ENCODE assay signal across 1 cellular context in the genomic region with DNA sequence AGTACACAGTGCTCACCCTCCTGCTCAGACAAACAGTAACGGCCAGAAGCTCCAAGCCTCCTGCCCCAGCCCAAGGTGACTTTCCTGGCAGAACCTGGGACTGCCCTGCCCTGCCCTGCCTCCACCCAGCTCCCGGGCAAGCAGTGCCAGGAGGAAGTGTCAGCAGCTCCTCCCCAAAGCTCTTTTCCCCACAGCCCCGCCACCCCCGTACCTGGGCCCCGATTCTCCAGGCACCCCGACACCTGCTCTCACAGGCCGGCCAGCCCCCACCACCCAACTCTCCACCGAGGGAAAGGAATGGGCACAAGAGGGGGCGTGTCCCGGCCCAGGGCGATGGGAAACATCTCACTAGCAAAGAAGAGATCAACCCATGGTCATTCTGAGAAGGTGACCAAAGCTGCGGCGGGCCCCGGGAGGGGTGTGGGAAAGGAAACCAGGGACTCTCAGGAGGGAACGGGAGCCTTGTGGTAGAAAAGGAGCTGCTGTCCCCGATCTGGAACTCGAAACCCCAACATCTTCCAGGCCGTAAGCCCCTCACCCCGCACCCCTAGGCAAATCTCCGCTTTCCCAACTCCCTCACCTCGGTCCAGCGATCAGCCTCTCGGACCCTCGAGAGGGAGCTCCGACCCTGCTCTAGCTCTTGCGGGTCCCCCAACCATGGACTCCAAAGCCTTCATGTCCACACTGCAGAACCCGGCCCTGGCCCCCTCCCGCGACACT.
A peak's percentile ranks its signal among the peaks of the same experiment; 100 is the strongest.
TF ChIP-seq lines count a peak whose summit lies in the region.

No MANE protein-coding gene starts in this region.

TF ChIP-seq in HepG2, 621 proteins besides CTCF, POLR2A, EP300 and RAD21 (continued from another document and continues in another):
- no peak for TF ChIP-seq HNF4G (IDR thresholded peaks at IDR 0.05; ENCODE audit: borderline replicate concordance, low read depth, low read length)
- TF ChIP-seq HNF4G (CRISPR knock-in tag; IDR thresholded peaks at IDR 0.05; ENCODE audit: borderline replicate concordance, low read depth): 0 out of 2 replicates have a peak, but pooled peaks have one; percentile 20
- TF ChIP-seq RXRA (CRISPR knock-in tag; IDR thresholded peaks at IDR 0.05): peak; percentile 11; the same call in 1 of the 2 replicates
- peak; percentile 57 for TF ChIP-seq HNRNPH1 (optimal IDR thresholded peaks at IDR 0.05; ENCODE audit: low read depth, low read length)
- no peak for TF ChIP-seq THYN1 (CRISPR knock-in tag; IDR thresholded peaks at IDR 0.05; ENCODE audit: borderline replicate concordance, low read depth)
- no peak for TF ChIP-seq GTF2F1 (IDR thresholded peaks at IDR 0.05; ENCODE audit: low read length)
- TF ChIP-seq ZBTB7A (CRISPR knock-in tag; IDR thresholded peaks at IDR 0.05): no peak
- TF ChIP-seq, protein P1, sequence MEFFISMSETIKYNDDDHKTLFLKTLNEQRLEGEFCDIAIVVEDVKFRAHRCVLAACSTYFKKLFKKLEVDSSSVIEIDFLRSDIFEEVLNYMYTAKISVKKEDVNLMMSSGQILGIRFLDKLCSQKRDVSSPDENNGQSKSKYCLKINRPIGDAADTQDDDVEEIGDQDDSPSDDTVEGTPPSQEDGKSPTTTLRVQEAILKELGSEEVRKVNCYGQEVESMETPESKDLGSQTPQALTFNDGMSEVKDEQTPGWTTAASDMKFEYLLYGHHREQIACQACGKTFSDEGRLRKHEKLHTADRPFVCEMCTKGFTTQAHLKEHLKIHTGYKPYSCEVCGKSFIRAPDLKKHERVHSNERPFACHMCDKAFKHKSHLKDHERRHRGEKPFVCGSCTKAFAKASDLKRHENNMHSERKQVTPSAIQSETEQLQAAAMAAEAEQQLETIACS (CRISPR knock-in tag; IDR thresholded peaks at IDR 0.05): no peak
- TF ChIP-seq, protein P2, sequence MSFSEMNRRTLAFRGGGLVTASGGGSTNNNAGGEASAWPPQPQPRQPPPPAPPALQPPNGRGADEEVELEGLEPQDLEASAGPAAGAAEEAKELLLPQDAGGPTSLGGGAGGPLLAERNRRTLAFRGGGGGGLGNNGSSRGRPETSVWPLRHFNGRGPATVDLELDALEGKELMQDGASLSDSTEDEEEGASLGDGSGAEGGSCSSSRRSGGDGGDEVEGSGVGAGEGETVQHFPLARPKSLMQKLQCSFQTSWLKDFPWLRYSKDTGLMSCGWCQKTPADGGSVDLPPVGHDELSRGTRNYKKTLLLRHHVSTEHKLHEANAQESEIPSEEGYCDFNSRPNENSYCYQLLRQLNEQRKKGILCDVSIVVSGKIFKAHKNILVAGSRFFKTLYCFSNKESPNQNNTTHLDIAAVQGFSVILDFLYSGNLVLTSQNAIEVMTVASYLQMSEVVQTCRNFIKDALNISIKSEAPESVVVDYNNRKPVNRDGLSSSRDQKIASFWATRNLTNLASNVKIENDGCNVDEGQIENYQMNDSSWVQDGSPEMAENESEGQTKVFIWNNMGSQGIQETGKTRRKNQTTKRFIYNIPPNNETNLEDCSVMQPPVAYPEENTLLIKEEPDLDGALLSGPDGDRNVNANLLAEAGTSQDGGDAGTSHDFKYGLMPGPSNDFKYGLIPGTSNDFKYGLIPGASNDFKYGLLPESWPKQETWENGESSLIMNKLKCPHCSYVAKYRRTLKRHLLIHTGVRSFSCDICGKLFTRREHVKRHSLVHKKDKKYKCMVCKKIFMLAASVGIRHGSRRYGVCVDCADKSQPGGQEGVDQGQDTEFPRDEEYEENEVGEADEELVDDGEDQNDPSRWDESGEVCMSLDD (CRISPR knock-in tag; IDR thresholded peaks at IDR 0.05; ENCODE audit: borderline replicate concordance): no peak
- TF ChIP-seq, protein P3, sequence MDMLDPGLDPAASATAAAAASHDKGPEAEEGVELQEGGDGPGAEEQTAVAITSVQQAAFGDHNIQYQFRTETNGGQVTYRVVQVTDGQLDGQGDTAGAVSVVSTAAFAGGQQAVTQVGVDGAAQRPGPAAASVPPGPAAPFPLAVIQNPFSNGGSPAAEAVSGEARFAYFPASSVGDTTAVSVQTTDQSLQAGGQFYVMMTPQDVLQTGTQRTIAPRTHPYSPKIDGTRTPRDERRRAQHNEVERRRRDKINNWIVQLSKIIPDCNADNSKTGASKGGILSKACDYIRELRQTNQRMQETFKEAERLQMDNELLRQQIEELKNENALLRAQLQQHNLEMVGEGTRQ (IDR thresholded peaks at IDR 0.05; ENCODE audit: low read depth, low read length): no peak
- TF ChIP-seq, protein P3 (CRISPR knock-in tag; IDR thresholded peaks at IDR 0.05; ENCODE audit: borderline replicate concordance): no peak
- TF ChIP-seq, protein P4, sequence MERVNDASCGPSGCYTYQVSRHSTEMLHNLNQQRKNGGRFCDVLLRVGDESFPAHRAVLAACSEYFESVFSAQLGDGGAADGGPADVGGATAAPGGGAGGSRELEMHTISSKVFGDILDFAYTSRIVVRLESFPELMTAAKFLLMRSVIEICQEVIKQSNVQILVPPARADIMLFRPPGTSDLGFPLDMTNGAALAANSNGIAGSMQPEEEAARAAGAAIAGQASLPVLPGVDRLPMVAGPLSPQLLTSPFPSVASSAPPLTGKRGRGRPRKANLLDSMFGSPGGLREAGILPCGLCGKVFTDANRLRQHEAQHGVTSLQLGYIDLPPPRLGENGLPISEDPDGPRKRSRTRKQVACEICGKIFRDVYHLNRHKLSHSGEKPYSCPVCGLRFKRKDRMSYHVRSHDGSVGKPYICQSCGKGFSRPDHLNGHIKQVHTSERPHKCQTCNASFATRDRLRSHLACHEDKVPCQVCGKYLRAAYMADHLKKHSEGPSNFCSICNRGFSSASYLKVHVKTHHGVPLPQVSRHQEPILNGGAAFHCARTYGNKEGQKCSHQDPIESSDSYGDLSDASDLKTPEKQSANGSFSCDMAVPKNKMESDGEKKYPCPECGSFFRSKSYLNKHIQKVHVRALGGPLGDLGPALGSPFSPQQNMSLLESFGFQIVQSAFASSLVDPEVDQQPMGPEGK (CRISPR knock-in tag; IDR thresholded peaks at IDR 0.05): peak; percentile 13; the same call in 1 of the 2 replicates
- no peak for TF ChIP-seq BCL6 (CRISPR knock-in tag; IDR thresholded peaks at IDR 0.05)
- TF ChIP-seq, protein P5, sequence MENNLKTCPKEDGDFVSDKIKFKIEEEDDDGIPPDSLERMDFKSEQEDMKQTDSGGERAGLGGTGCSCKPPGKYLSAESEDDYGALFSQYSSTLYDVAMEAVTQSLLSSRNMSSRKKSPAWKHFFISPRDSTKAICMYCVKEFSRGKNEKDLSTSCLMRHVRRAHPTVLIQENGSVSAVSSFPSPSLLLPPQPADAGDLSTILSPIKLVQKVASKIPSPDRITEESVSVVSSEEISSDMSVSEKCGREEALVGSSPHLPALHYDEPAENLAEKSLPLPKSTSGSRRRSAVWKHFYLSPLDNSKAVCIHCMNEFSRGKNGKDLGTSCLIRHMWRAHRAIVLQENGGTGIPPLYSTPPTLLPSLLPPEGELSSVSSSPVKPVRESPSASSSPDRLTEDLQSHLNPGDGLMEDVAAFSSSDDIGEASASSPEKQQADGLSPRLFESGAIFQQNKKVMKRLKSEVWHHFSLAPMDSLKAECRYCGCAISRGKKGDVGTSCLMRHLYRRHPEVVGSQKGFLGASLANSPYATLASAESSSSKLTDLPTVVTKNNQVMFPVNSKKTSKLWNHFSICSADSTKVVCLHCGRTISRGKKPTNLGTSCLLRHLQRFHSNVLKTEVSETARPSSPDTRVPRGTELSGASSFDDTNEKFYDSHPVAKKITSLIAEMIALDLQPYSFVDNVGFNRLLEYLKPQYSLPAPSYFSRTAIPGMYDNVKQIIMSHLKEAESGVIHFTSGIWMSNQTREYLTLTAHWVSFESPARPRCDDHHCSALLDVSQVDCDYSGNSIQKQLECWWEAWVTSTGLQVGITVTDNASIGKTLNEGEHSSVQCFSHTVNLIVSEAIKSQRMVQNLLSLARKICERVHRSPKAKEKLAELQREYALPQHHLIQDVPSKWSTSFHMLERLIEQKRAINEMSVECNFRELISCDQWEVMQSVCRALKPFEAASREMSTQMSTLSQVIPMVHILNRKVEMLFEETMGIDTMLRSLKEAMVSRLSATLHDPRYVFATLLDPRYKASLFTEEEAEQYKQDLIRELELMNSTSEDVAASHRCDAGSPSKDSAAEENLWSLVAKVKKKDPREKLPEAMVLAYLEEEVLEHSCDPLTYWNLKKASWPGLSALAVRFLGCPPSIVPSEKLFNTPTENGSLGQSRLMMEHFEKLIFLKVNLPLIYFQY (CRISPR knock-in tag; IDR thresholded peaks at IDR 0.05; ENCODE audit: borderline replicate concordance): no peak
- TF ChIP-seq SP5 (CRISPR knock-in tag; IDR thresholded peaks at IDR 0.05; ENCODE audit: borderline replicate concordance, low read depth): no peak
- no peak for TF ChIP-seq CBFB (CRISPR knock-in tag; IDR thresholded peaks at IDR 0.05)
- no peak for TF ChIP-seq FOXC1 (CRISPR knock-in tag; IDR thresholded peaks at IDR 0.05; ENCODE audit: borderline replicate concordance)
- TF ChIP-seq, protein P6, sequence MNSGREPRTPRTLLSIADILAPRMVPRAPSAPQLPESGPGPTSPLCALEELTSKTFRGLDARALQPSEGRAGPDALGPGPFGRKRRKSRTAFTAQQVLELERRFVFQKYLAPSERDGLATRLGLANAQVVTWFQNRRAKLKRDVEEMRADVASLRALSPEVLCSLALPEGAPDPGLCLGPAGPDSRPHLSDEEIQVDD (CRISPR knock-in tag; IDR thresholded peaks at IDR 0.05; ENCODE audit: borderline replicate concordance): no peak
- TF ChIP-seq GATAD2A (CRISPR knock-in tag; IDR thresholded peaks at IDR 0.05): 0 out of 2 replicates have a peak, but pooled peaks have one; percentile 10
- TF ChIP-seq ZNF629 (CRISPR knock-in tag; conservative IDR thresholded peaks at IDR 0.05): 0 out of 2 replicates have a peak, but pooled peaks have one; percentile 9
- TF ChIP-seq SMAD1 (CRISPR knock-in tag; IDR thresholded peaks at IDR 0.05; ENCODE audit: borderline replicate concordance, low read depth): no peak
- TF ChIP-seq, protein P7, sequence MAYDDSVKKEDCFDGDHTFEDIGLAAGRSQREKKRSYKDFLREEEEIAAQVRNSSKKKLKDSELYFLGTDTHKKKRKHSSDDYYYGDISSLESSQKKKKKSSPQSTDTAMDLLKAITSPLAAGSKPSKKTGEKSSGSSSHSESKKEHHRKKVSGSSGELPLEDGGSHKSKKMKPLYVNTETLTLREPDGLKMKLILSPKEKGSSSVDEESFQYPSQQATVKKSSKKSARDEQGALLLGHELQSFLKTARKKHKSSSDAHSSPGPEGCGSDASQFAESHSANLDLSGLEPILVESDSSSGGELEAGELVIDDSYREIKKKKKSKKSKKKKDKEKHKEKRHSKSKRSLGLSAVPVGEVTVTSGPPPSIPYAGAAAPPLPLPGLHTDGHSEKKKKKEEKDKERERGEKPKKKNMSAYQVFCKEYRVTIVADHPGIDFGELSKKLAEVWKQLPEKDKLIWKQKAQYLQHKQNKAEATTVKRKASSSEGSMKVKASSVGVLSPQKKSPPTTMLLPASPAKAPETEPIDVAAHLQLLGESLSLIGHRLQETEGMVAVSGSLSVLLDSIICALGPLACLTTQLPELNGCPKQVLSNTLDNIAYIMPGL (CRISPR knock-in tag; IDR thresholded peaks at IDR 0.05; ENCODE audit: borderline replicate concordance in 1 of 2, low read depth in 1 of 2): peak in 1 of 2 experiments; percentile 19; a peak in 1 of 4 replicates
- no peak for TF ChIP-seq ZNF772 (CRISPR knock-in tag; IDR thresholded peaks at IDR 0.05)
- no peak for TF ChIP-seq ZSCAN30 (CRISPR knock-in tag; IDR thresholded peaks at IDR 0.05)
- TF ChIP-seq, protein P8, sequence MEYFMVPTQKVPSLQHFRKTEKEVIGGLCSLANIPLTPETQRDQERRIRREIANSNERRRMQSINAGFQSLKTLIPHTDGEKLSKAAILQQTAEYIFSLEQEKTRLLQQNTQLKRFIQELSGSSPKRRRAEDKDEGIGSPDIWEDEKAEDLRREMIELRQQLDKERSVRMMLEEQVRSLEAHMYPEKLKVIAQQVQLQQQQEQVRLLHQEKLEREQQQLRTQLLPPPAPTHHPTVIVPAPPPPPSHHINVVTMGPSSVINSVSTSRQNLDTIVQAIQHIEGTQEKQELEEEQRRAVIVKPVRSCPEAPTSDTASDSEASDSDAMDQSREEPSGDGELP (IDR thresholded peaks at IDR 0.05; ENCODE audit: borderline replicate concordance, low read depth): no peak
- TF ChIP-seq, protein P9, sequence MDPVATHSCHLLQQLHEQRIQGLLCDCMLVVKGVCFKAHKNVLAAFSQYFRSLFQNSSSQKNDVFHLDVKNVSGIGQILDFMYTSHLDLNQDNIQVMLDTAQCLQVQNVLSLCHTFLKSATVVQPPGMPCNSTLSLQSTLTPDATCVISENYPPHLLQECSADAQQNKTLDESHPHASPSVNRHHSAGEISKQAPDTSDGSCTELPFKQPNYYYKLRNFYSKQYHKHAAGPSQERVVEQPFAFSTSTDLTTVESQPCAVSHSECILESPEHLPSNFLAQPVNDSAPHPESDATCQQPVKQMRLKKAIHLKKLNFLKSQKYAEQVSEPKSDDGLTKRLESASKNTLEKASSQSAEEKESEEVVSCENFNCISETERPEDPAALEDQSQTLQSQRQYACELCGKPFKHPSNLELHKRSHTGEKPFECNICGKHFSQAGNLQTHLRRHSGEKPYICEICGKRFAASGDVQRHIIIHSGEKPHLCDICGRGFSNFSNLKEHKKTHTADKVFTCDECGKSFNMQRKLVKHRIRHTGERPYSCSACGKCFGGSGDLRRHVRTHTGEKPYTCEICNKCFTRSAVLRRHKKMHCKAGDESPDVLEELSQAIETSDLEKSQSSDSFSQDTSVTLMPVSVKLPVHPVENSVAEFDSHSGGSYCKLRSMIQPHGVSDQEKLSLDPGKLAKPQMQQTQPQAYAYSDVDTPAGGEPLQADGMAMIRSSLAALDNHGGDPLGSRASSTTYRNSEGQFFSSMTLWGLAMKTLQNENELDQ (CRISPR knock-in tag; IDR thresholded peaks at IDR 0.05; ENCODE audit: borderline replicate concordance): no peak
- TF ChIP-seq ZNF570 (CRISPR knock-in tag; IDR thresholded peaks at IDR 0.05; ENCODE audit: borderline replicate concordance): no peak
- no peak for TF ChIP-seq ZNF230 (CRISPR knock-in tag; IDR thresholded peaks at IDR 0.05)
